In genomic region chr18:55764382-55764781, GRCh38 we compare ENCODE assay signal across 17 cellular contexts.
DNase-seq lines count a peak whose midpoint lies in the region; ATAC-seq and TF ChIP-seq lines count a peak whose summit lies in the region.
"Had no signal": no experiment of that assay in that cellular context is flagged by ENCODE, and none has a peak within 500 bp of the region (broad histone marks: within the 10 kb centered on the region; RNA-seq: fewer than 3 reads in every experiment).

No MANE protein-coding gene starts in this region.

- ATAC-seq in SK-N-SH treated with all-trans-retinoic acid at 6 μM for 48 hours (peak; percentile 16; the same call in 1 of the 3 replicates), GM19324 (IDR thresholded peaks at IDR 0.05; ENCODE audit: low FRiP score, unreplicated experiment) (no peak)

- H3K79me2 ChIP-seq in SK-N-SH (ENCODE audit: insufficient read depth): no peaks in the 10 kb centered on the region
- no peaks in the 10 kb centered on the region for H3K79me2 ChIP-seq in smooth muscle cell (ENCODE audit: low read depth)

- no peak for TF ChIP-seq RAD21 in SK-N-SH (IDR thresholded peaks at IDR 0.05; ENCODE audit: low read length)

- DNase-seq in SK-N-SH (no peak), astrocyte of the spinal cord (ENCODE audit: low read depth, low spot score) (peak; percentile 19), left kidney (ENCODE audit: low read depth, low spot score) (peak; percentile 75), smooth muscle cell (lab: John Stamatoyannopoulos, UW; ENCODE audit: unreplicated experiment) (no peak)
- no peak for DNase-seq in activated T-cell treated with anti-CD3 and anti-CD28 coated beads, Interleukin-2, amount 50 U/mL, for 1 hour
- DNase-seq in stimulated activated CD4-positive, alpha-beta T cell treated with anti-CD3 and anti-CD28 coated beads, Interleukin-4, amount 100 ng/mL, for 1 hour: no peak
- DNase-seq: CD8-positive, alpha-beta memory T cell; DMS 273 treated with DMSO at 0.1 percent for 48 hours; H7; NCI-H187 treated with DMSO at 0.1 percent for 48 hours; NCI-H2171; NCI-H446; NK-92 treated with Interleukin-12 subunit alpha and Interleukin-12 subunit beta, amount 100 ng/mL, for 24 hours; OCI-M1 had no signal

- H3K27me3 ChIP-seq in SK-N-SH (ENCODE audit: insufficient read depth) (no peaks in the 10 kb centered on the region), smooth muscle cell (ENCODE audit: low read depth) (no peaks in the 10 kb centered on the region)
- H3K27me3 ChIP-seq: SJSA1 had no signal

- TF ChIP-seq CTCF in SK-N-SH (IDR thresholded peaks at IDR 0.05) (no peak), astrocyte of the spinal cord (IDR thresholded peaks at IDR 0.05; ENCODE audit: low read depth, low read length) (no peak), smooth muscle cell (IDR thresholded peaks at IDR 0.05; ENCODE audit: borderline replicate concordance, insufficient read depth, poor library complexity, severe bottlenecking) (no peak)

- peaks cover 14 to 16% of the 10 kb centered on the region in 2 experiments; a peak in 3 of 4 replicates for H3K4me1 ChIP-seq in SK-N-SH (ENCODE audit: control insufficient read depth in 1 of 2, insufficient read depth in 2 of 2, low read depth in 1 of 2, low read length in 1 of 2)
- peaks cover 12% of the 10 kb centered on the region for H3K4me1 ChIP-seq in smooth muscle cell (ENCODE audit: low read depth)

- H2AFZ ChIP-seq in SK-N-SH (ENCODE audit: low read depth) (no peak overlapping the region), smooth muscle cell (ENCODE audit: low read depth) (peak overlapping the region; percentile 26)

- POLR2A ChIA-PET in SK-N-SH (lab: Yijun Ruan, JAX): no interaction called here

- H3K9me3 ChIP-seq in SK-N-SH (no peaks in the 10 kb centered on the region), smooth muscle cell (replicated peaks; ENCODE audit: low read depth) (no peaks in the 10 kb centered on the region)
- H3K9me3 ChIP-seq: SJSA1 had no signal

- H3K9ac ChIP-seq in SK-N-SH (no peak overlapping the region), smooth muscle cell (ENCODE audit: low read depth) (no peak overlapping the region)

- CTCF ChIA-PET in SK-N-SH (lab: Yijun Ruan, JAX): interaction anchor here (1.2 to 2.0 kb wide), 2 partner anchors 17 to 349 kb away, joined by 3 to 5 read pairs; no protein-coding TSS in a partner anchor

- no peaks in the 10 kb centered on the region for H3K9me2 ChIP-seq in SK-N-SH

- H3K27ac ChIP-seq in SK-N-SH (ENCODE audit: low read depth in 2 of 2, low read length in 1 of 2) (no peak overlapping the region; a peak in 1 of 4 replicates), smooth muscle cell (ENCODE audit: low read depth) (peak overlapping the region; percentile 70)

- 93% methylated on average over 5 of the region's 5 CpGs for WGBS in SK-N-SH (ENCODE audit: low lambda C conversion rate)
- 33% methylated on average over 5 of the region's 5 CpGs for WGBS in smooth muscle cell (ENCODE audit: low lambda C conversion rate)

- H3F3A ChIP-seq in SK-N-SH (replicated peaks; ENCODE audit: insufficient read depth): peaks cover 6% of the 10 kb centered on the region
- H3F3A ChIP-seq in smooth muscle cell (ENCODE audit: low read depth): peaks cover 18% of the 10 kb centered on the region

- H4K20me1 ChIP-seq in SK-N-SH (ENCODE audit: insufficient read depth) (no peaks in the 10 kb centered on the region), smooth muscle cell (ENCODE audit: low read depth) (no peaks in the 10 kb centered on the region)

- no peak overlapping the region for H3K4me2 ChIP-seq in SK-N-SH
- H3K4me2 ChIP-seq in smooth muscle cell: peak overlapping the region; percentile 23

- in situ Hi-C loops in astrocyte of the spinal cord (cut with HindIII; ENCODE audit: low sequenced_read_pairs): no loop called here

- H3K4me3 ChIP-seq in SK-N-SH (ENCODE audit: low read depth in 2 of 2, low read length in 1 of 2): no peak overlapping the region
- H3K4me3 ChIP-seq in astrocyte of the spinal cord (ENCODE audit: low read depth, low read length): no peak overlapping the region
- H3K4me3 ChIP-seq in smooth muscle cell: no peak overlapping the region
- H3K4me3 ChIP-seq: SJSA1 had no signal

- TF ChIP-seq EP300 in SK-N-SH (IDR thresholded peaks at IDR 0.05; ENCODE audit: borderline replicate concordance in 1 of 2, low read depth in 1 of 2, low read length in 1 of 2): no peak

- H3K36me3 ChIP-seq in SK-N-SH (replicated peaks in 1 of 2; ENCODE audit: control insufficient read depth in 1 of 2, insufficient read depth in 2 of 2, low read length in 1 of 2): no peaks in the 10 kb centered on the region
- no peaks in the 10 kb centered on the region for H3K36me3 ChIP-seq in smooth muscle cell (ENCODE audit: low read depth)
- H3K36me3 ChIP-seq: SJSA1 had no signal

TF ChIP-seq in SK-N-SH treated with all-trans-retinoic acid at 6 μM for 48 hours, 23 proteins besides CTCF, POLR2A, EP300 and RAD21:
- TF ChIP-seq BACH2 (CRISPR knock-in tag; IDR thresholded peaks at IDR 0.05; ENCODE audit: borderline replicate concordance) (no peak), PPARA (CRISPR knock-in tag; IDR thresholded peaks at IDR 0.05; ENCODE audit: borderline replicate concordance) (no peak), ZNF70 (CRISPR knock-in tag; IDR thresholded peaks at IDR 0.05) (no peak), POU6F1 (CRISPR knock-in tag; IDR thresholded peaks at IDR 0.05; ENCODE audit: borderline replicate concordance, low read depth) (no peak)

TF ChIP-seq in SK-N-SH, 30 proteins besides CTCF, POLR2A, EP300 and RAD21:
- TF ChIP-seq CHD2 (IDR thresholded peaks at IDR 0.05; ENCODE audit: low read length, partially characterized antibody) (no peak), REST (IDR thresholded peaks at IDR 0.05; ENCODE audit: low read depth, low read length) (no peak), SIN3A (IDR thresholded peaks at IDR 0.05; ENCODE audit: borderline replicate concordance, low read depth, low read length) (no peak), TEAD4 (IDR thresholded peaks at IDR 0.05; ENCODE audit: borderline replicate concordance, insufficient read depth) (no peak)

Comparison
In these comparisons a context has a peak if more than half of its experiments do, and no peak if none do; other contexts are left out.
1. DNase-seq: peak in astrocyte of the spinal cord (single experiment) and left kidney (single experiment); none in SK-N-SH (single experiment), smooth muscle cell (single experiment), activated T-cell treated with anti-CD3 and anti-CD28 coated beads, Interleukin-2, amount 50 U/mL, for 1 hour (single experiment) and stimulated activated CD4-positive, alpha-beta T cell treated with anti-CD3 and anti-CD28 coated beads, Interleukin-4, amount 100 ng/mL, for 1 hour (single experiment).